In genomic region chr21:44865561-44866280, GRCh38 we compare ENCODE assay signal across 8 cellular contexts. TPM values are rescaled to one million over a fixed set of nuclear protein-coding genes. Genes with fewer than 3 reads are reported as not detected.
A peak's percentile ranks its signal among the peaks of the same experiment; 100 is the strongest.
DNase-seq lines count a peak whose midpoint lies in the region; ATAC-seq and TF ChIP-seq lines count a peak whose summit lies in the region.

No MANE protein-coding gene starts in this region.

- H2AFZ ChIP-seq in H9 (ENCODE audit: low read length), result no peak overlapping the region

- H3K14ac ChIP-seq in H9 (ENCODE audit: insufficient read depth, low read length), result no peak overlapping the region; the same call in 1 of the 2 replicates

- H4K5ac ChIP-seq in H9 (ENCODE audit: insufficient read length, low read depth, low read length), result no peak overlapping the region

- no peak overlapping the region for H2BK20ac ChIP-seq in H9 (ENCODE audit: low read depth, low read length, poor library complexity, severe bottlenecking)

- no peak for TF ChIP-seq POLR2A in gastrocnemius medialis (IDR thresholded peaks at IDR 0.05)
- no peak for TF ChIP-seq POLR2A in vagina (IDR thresholded peaks at IDR 0.05)

- peak overlapping the region in 2 of 3 experiments; percentile 86 to 93; a peak in 5 of 7 replicates for H3K27ac Mint-ChIP-seq in H9
- H3K27ac Mint-ChIP-seq in effector memory CD8-positive, alpha-beta T cell, result peak overlapping the region; percentile 13 to 80

- peaks cover 8% of the 10 kb centered on the region; the same call in 1 of the 2 replicates for H3K4me1 ChIP-seq in H9 (ENCODE audit: insufficient read depth, low read length)
- H3K4me1 ChIP-seq in gastrocnemius medialis, result peaks cover 46 to 48% of the 10 kb centered on the region in 2 donors
- H3K4me1 ChIP-seq in vagina, result peaks cover 58% of the 10 kb centered on the region

- H2BK120ac ChIP-seq in H9 (ENCODE audit: low read depth, low read length, poor library complexity, severe bottlenecking), result no peak overlapping the region

- H3K23ac ChIP-seq in H9 (ENCODE audit: insufficient read length, low read depth, low read length), result no peak overlapping the region

- H3K4me2 ChIP-seq in H9 (ENCODE audit: insufficient read depth, insufficient read length, low read length), result no peak overlapping the region

- H3K36me3 ChIP-seq in gastrocnemius medialis (peaks cover 0 to 24% of the 10 kb centered on the region in 2 donors), vagina (peaks cover 0 to 41% of the 10 kb centered on the region in 2 donors)

- H3K9me3 ChIP-seq in H9 (ENCODE audit: control insufficient read depth, low read depth, low read length) (no peaks in the 10 kb centered on the region), gastrocnemius medialis (no peaks in the 10 kb centered on the region), vagina (no peaks in the 10 kb centered on the region)

- no peaks in the 10 kb centered on the region for H3K23me2 ChIP-seq in H9 (ENCODE audit: insufficient read length, low read depth, low read length, poor library complexity, severe bottlenecking)

- H4K8ac ChIP-seq in H9 (replicated peaks; ENCODE audit: insufficient read length, low read depth, low read length), result no peak overlapping the region

- peaks cover 15% of the 10 kb centered on the region for H3K79me1 ChIP-seq in H9 (ENCODE audit: insufficient read depth, low read depth, low read length, poor library complexity, severe bottlenecking)

- no peak for DNase-seq in H9
- DNase-seq in OCI-M1 (lab: John Stamatoyannopoulos, UW), result peak; percentile 45
- no peak for DNase-seq in effector memory CD8-positive, alpha-beta T cell
- DNase-seq in gastrocnemius medialis, result no peak
- DNase-seq in DMS79 (lab: John Stamatoyannopoulos, UW), result no peak
- DNase-seq in mesenteric fat pad (ENCODE audit: low spot score), result no peak
- DNase-seq in vagina (ENCODE audit: extremely low spot score in 2 of 2), result no peak

- in situ Hi-C loops in gastrocnemius medialis (cut with MboI; ENCODE audit: low sequenced_read_pairs in 4 of 4), result loop anchor here in 1 of 4 donors (5.0 kb wide), 1 partner anchor 53 kb away; no protein-coding TSS in a partner anchor

- no peaks in the 10 kb centered on the region for H3K9me3 Mint-ChIP-seq in H9
- H3K9me3 Mint-ChIP-seq in effector memory CD8-positive, alpha-beta T cell, result no peaks in the 10 kb centered on the region

- H3K4me3 ChIP-seq in gastrocnemius medialis, result no peak overlapping the region
- H3K4me3 ChIP-seq in vagina, result no peak overlapping the region

- H4K91ac ChIP-seq in H9 (ENCODE audit: insufficient read length, low read depth, low read length), result no peak overlapping the region

- H3K4me3 Mint-ChIP-seq in H9, result no peak overlapping the region
- peak overlapping the region; percentile 57 to 62 for H3K4me3 Mint-ChIP-seq in effector memory CD8-positive, alpha-beta T cell

- intact Hi-C loops in gastrocnemius medialis (cut with DNase I; ENCODE audit: low total_unique reads), result no loop called here
- intact Hi-C loops in vagina (cut with DNase I), result no loop called here

- TF ChIP-seq CTCF in H9 (conservative IDR thresholded peaks at IDR 0.05) (no peak), gastrocnemius medialis (IDR thresholded peaks at IDR 0.05 in 4 of 5, conservative IDR thresholded peaks at IDR 0.05 in 1 of 5) (no peak), vagina (IDR thresholded peaks at IDR 0.05) (no peak)

- H3K18ac ChIP-seq in H9 (ENCODE audit: insufficient read length, low read depth, low read length), result no peak overlapping the region

- peaks cover 22 to 39% (median 33%) of the 10 kb centered on the region in 3 experiments; a peak in 6 of 7 replicates for H3K36me3 Mint-ChIP-seq in H9 (ENCODE audit: insufficient read depth in 1 of 3, low read depth in 3 of 3)
- peaks cover 36% of the 10 kb centered on the region for H3K36me3 Mint-ChIP-seq in effector memory CD8-positive, alpha-beta T cell (ENCODE audit: insufficient read depth)

- H2BK12ac ChIP-seq in H9 (ENCODE audit: insufficient read length, low read depth, low read length), result no peak overlapping the region

- no peak overlapping the region for H2BK5ac ChIP-seq in H9 (ENCODE audit: insufficient read length, low read length)

- no peak overlapping the region for H3K4ac ChIP-seq in H9 (ENCODE audit: low read depth, low read length)

- no peaks in the 10 kb centered on the region; the same call in 1 of the 2 replicates for H3K27me3 Mint-ChIP-seq in H9 (ENCODE audit: low read depth)
- no peaks in the 10 kb centered on the region for H3K27me3 Mint-ChIP-seq in effector memory CD8-positive, alpha-beta T cell

- no peak overlapping the region for H3K9ac ChIP-seq in H9 (ENCODE audit: extremely low read depth, insufficient read length, low read length)

- H3K27me3 ChIP-seq in H9 (ENCODE audit: insufficient read depth, low read length), result no peaks in the 10 kb centered on the region
- H3K27me3 ChIP-seq in gastrocnemius medialis, result no peaks in the 10 kb centered on the region
- H3K27me3 ChIP-seq in vagina, result no peaks in the 10 kb centered on the region

- H2AK5ac ChIP-seq in H9 (ENCODE audit: insufficient read length, low read length), result no peak overlapping the region

- no CpG with 5 or more reads among the region's 12 CpGs for WGBS in H9 (ENCODE audit: extremely low coverage, insufficient read length, low lambda C conversion rate)

- H3K56ac ChIP-seq in H9 (ENCODE audit: insufficient read length, low read depth, low read length), result no peak overlapping the region

- peaks cover 3% of the 10 kb centered on the region for H4K20me1 ChIP-seq in H9 (ENCODE audit: control insufficient read depth, insufficient read depth, insufficient read length)

- no peak overlapping the region for H2BK15ac ChIP-seq in H9 (ENCODE audit: low read depth, low read length)

- ATAC-seq in effector memory CD8-positive, alpha-beta T cell (replicated peaks), result peak; percentile 21
- peak in 1 of 2 donors; percentile 16 for ATAC-seq in gastrocnemius medialis
- no peak for ATAC-seq in GM21723 (IDR thresholded peaks at IDR 0.05; ENCODE audit: unreplicated experiment)

- H3K79me2 ChIP-seq in H9 (ENCODE audit: insufficient read depth, low read length), result peaks cover 47% of the 10 kb centered on the region

- H3T11ph ChIP-seq in H9 (ENCODE audit: low read length), result no peak overlapping the region

- H3K4me1 Mint-ChIP-seq in H9, result peaks cover 36 to 38% of the 10 kb centered on the region in 2 experiments
- H3K4me1 Mint-ChIP-seq in effector memory CD8-positive, alpha-beta T cell (ENCODE audit: low read depth in 2 of 2), result peaks cover 64 to 76% of the 10 kb centered on the region in 2 donors

- H3K27ac ChIP-seq in H9 (ENCODE audit: insufficient read length, low read depth, low read length) (no peak overlapping the region), gastrocnemius medialis (peak overlapping the region; percentile 17 to 38 (median 26)), vagina (no peak overlapping the region)

RNA-seq across cellular contexts. Expression of gene PTTG1IP, which starts 7.8 kb away (rescaled TPM):
- 107 and 112 TPM in 2 replicates for total RNA-seq in H9 (2021)
- total RNA-seq in gastrocnemius medialis, result 100 to 1,000 TPM; 116 to 217 (median 127) TPM
- total RNA-seq in mesenteric fat pad, result 161 TPM
- 165 TPM for total RNA-seq in vagina

RNA-seq across cellular contexts. Expression of gene SUMO3, which starts 47.9 kb away (rescaled TPM):
- 82.9 and 85.7 TPM in 2 replicates for total RNA-seq in H9 (2021)
- 10 to 100 TPM; 49.0 to 85.9 (median 63.7) TPM for total RNA-seq in gastrocnemius medialis
- 82.2 TPM for total RNA-seq in mesenteric fat pad
- total RNA-seq in vagina, result 70.0 TPM

RNA-seq across cellular contexts. Expression of gene ITGB2, which starts 55.0 kb away (rescaled TPM):
- total RNA-seq in H9 (2021) (0.61 and 1.1 TPM in 2 replicates), gastrocnemius medialis (10 to 100 TPM; 10.9 to 41.7 (median 27.4) TPM), mesenteric fat pad (131 TPM), vagina (35.1 TPM)

Comparison
In these comparisons a context has a peak if more than half of its experiments do, and no peak if none do; other contexts are left out.
1. H3K27ac ChIP-seq: peak in gastrocnemius medialis (4 of 4); none in H9 (single experiment) and vagina (single experiment).
2. H3K4me3 Mint-ChIP-seq: peak in effector memory CD8-positive, alpha-beta T cell (2 of 2); none in H9 (0 of 2).